In the genomic region with DNA sequence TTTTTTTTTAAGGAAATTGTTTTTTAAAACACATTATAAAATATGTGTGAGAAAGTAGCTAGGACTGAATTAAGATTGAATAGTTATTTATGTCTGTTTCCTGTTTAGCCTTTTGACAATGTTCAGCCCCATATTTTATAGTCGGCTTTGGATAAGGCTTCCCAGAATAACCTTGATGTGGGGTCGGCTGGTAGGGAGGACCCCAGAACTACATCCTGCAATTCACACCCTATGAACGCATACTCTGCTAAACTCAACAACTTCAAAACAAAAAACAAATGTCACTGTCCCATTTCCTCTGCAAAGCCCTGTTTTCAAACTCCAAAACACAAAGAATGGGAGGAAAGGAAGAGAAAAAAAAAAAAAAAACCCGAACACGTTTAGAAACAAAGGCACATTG, we compare ENCODE assay signal across 1 cellular context.
TF ChIP-seq lines count a peak whose summit lies in the region.

No MANE protein-coding gene starts in this region.

TF ChIP-seq in endothelial cell of umbilical vein, 7 proteins besides CTCF, POLR2A, EP300 and RAD21:
- no peak for TF ChIP-seq GATA2 (IDR thresholded peaks at IDR 0.05; ENCODE audit: insufficient read depth, insufficient read length, low read depth, low read length)
- no peak for TF ChIP-seq FOS (IDR thresholded peaks at IDR 0.05; ENCODE audit: borderline replicate concordance, insufficient read depth, low read length)
- TF ChIP-seq, protein P1, sequence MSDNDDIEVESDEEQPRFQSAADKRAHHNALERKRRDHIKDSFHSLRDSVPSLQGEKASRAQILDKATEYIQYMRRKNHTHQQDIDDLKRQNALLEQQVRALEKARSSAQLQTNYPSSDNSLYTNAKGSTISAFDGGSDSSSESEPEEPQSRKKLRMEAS (IDR thresholded peaks at IDR 0.05; ENCODE audit: insufficient read depth, insufficient read length): no peak
- no peak for TF ChIP-seq JUN (IDR thresholded peaks at IDR 0.05; ENCODE audit: borderline replicate concordance, insufficient read depth, insufficient read length, low read depth)
- no peak for TF ChIP-seq MYC (IDR thresholded peaks at IDR 0.05; ENCODE audit: low read depth, low read length)
- TF ChIP-seq EZH2 (IDR thresholded peaks at IDR 0.05; ENCODE audit: borderline replicate concordance, low read depth, low read length, severe bottlenecking): no peak
